1 cellular context compared by ENCODE assay signal in genomic region chr7:42128703-42129102, GRCh38.
TF ChIP-seq lines count a peak whose summit lies in the region.

No MANE protein-coding gene starts in this region.

TF ChIP-seq in endothelial cell of umbilical vein, 7 proteins besides CTCF, POLR2A, EP300 and RAD21:
- no peak for TF ChIP-seq MYC (IDR thresholded peaks at IDR 0.05; ENCODE audit: low read depth, low read length)
- no peak for TF ChIP-seq GATA2 (IDR thresholded peaks at IDR 0.05; ENCODE audit: insufficient read depth, insufficient read length, low read depth, low read length)
- TF ChIP-seq POLR2AphosphoS5 (IDR thresholded peaks at IDR 0.05; ENCODE audit: insufficient read depth, low read depth, low read length) = no peak
- no peak for TF ChIP-seq JUN (IDR thresholded peaks at IDR 0.05; ENCODE audit: borderline replicate concordance, insufficient read depth, insufficient read length, low read depth)
- no peak for TF ChIP-seq EZH2 (IDR thresholded peaks at IDR 0.05; ENCODE audit: borderline replicate concordance, low read depth, low read length, severe bottlenecking)
- TF ChIP-seq, protein P1, sequence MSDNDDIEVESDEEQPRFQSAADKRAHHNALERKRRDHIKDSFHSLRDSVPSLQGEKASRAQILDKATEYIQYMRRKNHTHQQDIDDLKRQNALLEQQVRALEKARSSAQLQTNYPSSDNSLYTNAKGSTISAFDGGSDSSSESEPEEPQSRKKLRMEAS (IDR thresholded peaks at IDR 0.05; ENCODE audit: insufficient read depth, insufficient read length) = no peak
- TF ChIP-seq FOS (IDR thresholded peaks at IDR 0.05; ENCODE audit: borderline replicate concordance, insufficient read depth, low read length) = no peak
